In genomic region chr11:826836-827145, GRCh38 we compare ENCODE assay signal across 10 cellular contexts. TPM values are rescaled to one million over a fixed set of nuclear protein-coding genes. Genes with fewer than 3 reads are reported as not detected.
DNase-seq lines count a peak whose midpoint lies in the region; ATAC-seq and TF ChIP-seq lines count a peak whose summit lies in the region.
"Had no signal": no experiment of that assay in that cellular context is flagged by ENCODE, and none has a peak within 500 bp of the region (broad histone marks: within the 10 kb centered on the region; RNA-seq: fewer than 3 reads in every experiment).

No MANE protein-coding gene starts in this region.

- H3K27me3 ChIP-seq in BJ (ENCODE audit: control insufficient read depth, insufficient read depth, low read length) (no peaks in the 10 kb centered on the region), body of pancreas (no peaks in the 10 kb centered on the region)
- peaks cover 0 to 11% of the 10 kb centered on the region in 2 donors for H3K27me3 ChIP-seq in naive thymus-derived CD4-positive, alpha-beta T cell (ENCODE audit: control insufficient read depth in 2 of 2, insufficient read depth in 2 of 2, low read length in 2 of 2)

- H3K9me3 ChIP-seq in body of pancreas: no peaks in the 10 kb centered on the region
- no peaks in the 10 kb centered on the region for H3K9me3 ChIP-seq in naive thymus-derived CD4-positive, alpha-beta T cell (ENCODE audit: control insufficient read depth in 2 of 3, low read length in 3 of 3)

- no peak overlapping the region for H3K27ac Mint-ChIP-seq in HFFc6
- H3K27ac Mint-ChIP-seq in naive thymus-derived CD4-positive, alpha-beta T cell: peak overlapping the region in 2 of 9 donors; percentile 21 to 52

- H3K4me1 ChIP-seq in body of pancreas: peaks cover 97% of the 10 kb centered on the region
- H3K4me1 ChIP-seq in naive thymus-derived CD4-positive, alpha-beta T cell (ENCODE audit: control insufficient read depth in 2 of 2, insufficient read depth in 2 of 2, low read length in 2 of 2): peaks cover 13 to 41% of the 10 kb centered on the region in 2 donors

- intact Hi-C loops in body of pancreas (cut with DNase I): no loop called here
- intact Hi-C loops in naive thymus-derived CD4-positive, alpha-beta T cell (cut with micrococcal nuclease): loop anchor here in 1 of 2 donors (2.0 kb wide), 1 partner anchor 16 kb away; the partner anchor contains the start of genes POLR2L and TSPAN4

- H3K4me3 Mint-ChIP-seq in HFFc6: peak overlapping the region; percentile 24; the same call in 1 of the 2 replicates
- H3K4me3 Mint-ChIP-seq in naive thymus-derived CD4-positive, alpha-beta T cell: peak overlapping the region; percentile 64 to 77 (median 70)

- TF ChIP-seq CTCF in BJ (IDR thresholded peaks at IDR 0.05; ENCODE audit: insufficient read depth, low read depth, low read length): no peak
- TF ChIP-seq CTCF in HFFc6 (IDR thresholded peaks at IDR 0.05): no peak
- TF ChIP-seq CTCF in body of pancreas (IDR thresholded peaks at IDR 0.05): no peak

- H3K27ac ChIP-seq in body of pancreas: peak overlapping the region; percentile 92 to 100 (median 95)
- H3K27ac ChIP-seq in naive thymus-derived CD4-positive, alpha-beta T cell (ENCODE audit: low read depth, low read length): no peak overlapping the region

- H3K4me3 ChIP-seq in BJ (ENCODE audit: low read depth, low read length): peak overlapping the region; percentile 25
- peak overlapping the region; percentile 36 to 42 for H3K4me3 ChIP-seq in body of pancreas
- peak overlapping the region; percentile 37 for H3K4me3 ChIP-seq in naive thymus-derived CD4-positive, alpha-beta T cell (ENCODE audit: low read length)

- POLR2A ChIA-PET in BJ (lab: Charles Lee): no interaction called here
- POLR2A ChIA-PET in naive thymus-derived CD4-positive, alpha-beta T cell (lab: Charles Lee): interaction anchor here (6.7 to 7.8 kb wide), 2 partner anchors 8 to 16 kb away, joined by 32 to 79 read pairs; partner anchors contain the start of genes PNPLA2, POLR2L and TSPAN4

- no peak for DNase-seq in BJ (ENCODE audit: low read depth)
- DNase-seq in HFFc6: no peak
- no peak for DNase-seq in body of pancreas
- DNase-seq in naive thymus-derived CD4-positive, alpha-beta T cell: no peak
- DNase-seq in GM19240 (ENCODE audit: insufficient read length, low spot score): no peak
- DNase-seq in kidney tubule cell (ENCODE audit: low spot score): no peak
- DNase-seq in AML-193 (lab: John Stamatoyannopoulos, UW): no peak
- DNase-seq: NCI-H1436 treated with DMSO at 0.1 percent for 48 hours; stimulated activated CD4-positive, alpha-beta T cell treated with anti-CD3 and anti-CD28 coated beads, Interleukin-4, amount 100 ng/mL, for 4 hours had no signal

- H3K4me1 Mint-ChIP-seq in HFFc6 (ENCODE audit: low read depth): peaks cover 8% of the 10 kb centered on the region
- peaks cover 0 to 35% (median 30%) of the 10 kb centered on the region in 7 donors for H3K4me1 Mint-ChIP-seq in naive thymus-derived CD4-positive, alpha-beta T cell

- TF ChIP-seq POLR2A in body of pancreas (IDR thresholded peaks at IDR 0.05): no peak

- H3K9me3 Mint-ChIP-seq in HFFc6: no peaks in the 10 kb centered on the region
- H3K9me3 Mint-ChIP-seq in naive thymus-derived CD4-positive, alpha-beta T cell: peaks cover 0 to 3% (median 0%) of the 10 kb centered on the region in 11 donors

- CTCF ChIA-PET in BJ (lab: Yijun Ruan, JAX): no interaction called here
- CTCF ChIA-PET in naive thymus-derived CD4-positive, alpha-beta T cell (lab: Charles Lee): no interaction called here

- peaks cover 15% of the 10 kb centered on the region for H3K27me3 Mint-ChIP-seq in HFFc6 (ENCODE audit: insufficient read depth)
- peaks cover 14 to 41% (median 19%) of the 10 kb centered on the region in 5 donors for H3K27me3 Mint-ChIP-seq in naive thymus-derived CD4-positive, alpha-beta T cell

- H3K36me3 ChIP-seq in BJ (ENCODE audit: control insufficient read depth, insufficient read depth, low read length) (peaks cover 26% of the 10 kb centered on the region), body of pancreas (replicated peaks in 1 of 2; ENCODE audit: insufficient read depth in 1 of 2, low read depth in 2 of 2) (peaks cover 0 to 2% of the 10 kb centered on the region in 2 donors)
- peaks cover 0 to 34% (median 0%) of the 10 kb centered on the region in 3 experiments for H3K36me3 ChIP-seq in naive thymus-derived CD4-positive, alpha-beta T cell (ENCODE audit: control insufficient read depth in 2 of 3, insufficient read depth in 3 of 3, low read length in 3 of 3)

- ATAC-seq in body of pancreas (peak; percentile 2), GM19328 (IDR thresholded peaks at IDR 0.05; ENCODE audit: unreplicated experiment) (no peak)
- ATAC-seq in naive thymus-derived CD4-positive, alpha-beta T cell: peak; percentile 10

- WGBS in body of pancreas, 2 donors: 0% methylated on average over 10 to 22 of the region's 22 CpGs

- peaks cover 6% of the 10 kb centered on the region; the same call in 1 of the 2 replicates for H3K36me3 Mint-ChIP-seq in HFFc6 (ENCODE audit: low read depth)
- peaks cover 0 to 9% (median 3%) of the 10 kb centered on the region in 5 donors for H3K36me3 Mint-ChIP-seq in naive thymus-derived CD4-positive, alpha-beta T cell

RNA-seq across cellular contexts. Expression of gene CRACR2B, which starts 0.9 kb away (rescaled TPM):
- polyA plus RNA-seq in BJ (2011; rRNA removed): 0.16 and 0.18 TPM in 2 replicates
- not detected in 2 replicates for polyA minus RNA-seq in BJ (2011; rRNA and poly(A)+ RNA removed)
- 1 to 10 TPM in 4 of 6 experiments, under 1 TPM in 2; 0.63 to 2.2 (median 1.2) TPM for total RNA-seq in HFFc6 (2021; fragmentation: NEBNext Ultra II Directional; extraction: Animal tissue kit (Norgen Biotek cat#: 25700))
- total RNA-seq in body of pancreas: 100 to 1,000 TPM; 134 to 368 TPM
- 1 to 10 TPM in 3 of 5 experiments, under 1 TPM in 1, not detected in 1; 0.62 to 3.9 (median 2.0) TPM for total RNA-seq in naive thymus-derived CD4-positive, alpha-beta T cell
- not detected for polyA plus RNA-seq in naive thymus-derived CD4-positive, alpha-beta T cell

RNA-seq across cellular contexts. Expression of gene CD151, which starts 6.0 kb away (rescaled TPM):
- polyA plus RNA-seq in BJ (2011; rRNA removed): 1,448 and 2,262 TPM in 2 replicates
- 434 and 704 TPM in 2 replicates for polyA minus RNA-seq in BJ (2011; rRNA and poly(A)+ RNA removed)
- 1,000 to 10,000 TPM in 1 of 6 experiments, 100 to 1,000 TPM in 5; 719 to 1,001 (median 755) TPM for total RNA-seq in HFFc6 (2021; fragmentation: NEBNext Ultra II Directional; extraction: Animal tissue kit (Norgen Biotek cat#: 25700))
- 100 to 1,000 TPM; 152 to 282 TPM for total RNA-seq in body of pancreas
- total RNA-seq in naive thymus-derived CD4-positive, alpha-beta T cell: 10 to 100 TPM in 3 of 5 experiments, 1 to 10 TPM in 2; 6.6 to 62.9 (median 18.5) TPM
- polyA plus RNA-seq in naive thymus-derived CD4-positive, alpha-beta T cell: 1 to 10 TPM; 4.0 to 7.2 TPM

RNA-seq across cellular contexts. Expression of gene PNPLA2, which starts 8.1 kb away (rescaled TPM):
- 32.0 and 53.1 TPM in 2 replicates for polyA plus RNA-seq in BJ (2011; rRNA removed)
- polyA minus RNA-seq in BJ (2011; rRNA and poly(A)+ RNA removed): 53.3 and 57.3 TPM in 2 replicates
- total RNA-seq in HFFc6 (2021; fragmentation: NEBNext Ultra II Directional; extraction: Animal tissue kit (Norgen Biotek cat#: 25700)): 100 to 1,000 TPM; 103 to 148 (median 130) TPM
- 100 to 1,000 TPM in 1 of 2 donors, 10 to 100 TPM in 1; 72.1 to 351 TPM for total RNA-seq in body of pancreas
- total RNA-seq in naive thymus-derived CD4-positive, alpha-beta T cell: 100 to 1,000 TPM in 4 of 5 experiments, 10 to 100 TPM in 1; 60.1 to 237 (median 205) TPM
- 10 to 100 TPM; 26.0 to 40.4 TPM for polyA plus RNA-seq in naive thymus-derived CD4-positive, alpha-beta T cell

RNA-seq across cellular contexts. Expression of gene POLR2L, which starts 15.5 kb away (rescaled TPM):
- 308 and 734 TPM in 2 replicates for polyA plus RNA-seq in BJ (2011; rRNA removed)
- 123 and 136 TPM in 2 replicates for polyA minus RNA-seq in BJ (2011; rRNA and poly(A)+ RNA removed)
- total RNA-seq in HFFc6 (2021; fragmentation: NEBNext Ultra II Directional; extraction: Animal tissue kit (Norgen Biotek cat#: 25700)): 100 to 1,000 TPM; 439 to 504 (median 478) TPM
- 10 to 100 TPM; 33.5 to 83.4 TPM for total RNA-seq in body of pancreas
- total RNA-seq in naive thymus-derived CD4-positive, alpha-beta T cell: 10 to 100 TPM; 31.2 to 93.3 (median 44.9) TPM
- polyA plus RNA-seq in naive thymus-derived CD4-positive, alpha-beta T cell: 10 to 100 TPM; 55.9 to 83.1 TPM

RNA-seq across cellular contexts. Expression of gene TSPAN4, which starts 15.9 kb away (rescaled TPM):
- polyA plus RNA-seq in BJ (2011; rRNA removed): 145 and 295 TPM in 2 replicates
- polyA minus RNA-seq in BJ (2011; rRNA and poly(A)+ RNA removed): 51.8 and 70.2 TPM in 2 replicates
- total RNA-seq in HFFc6 (2021; fragmentation: NEBNext Ultra II Directional; extraction: Animal tissue kit (Norgen Biotek cat#: 25700)): 100 to 1,000 TPM; 193 to 267 (median 212) TPM
- 10 to 100 TPM; 44.9 to 87.7 TPM for total RNA-seq in body of pancreas
- 10 to 100 TPM in 1 of 5 experiments, 1 to 10 TPM in 4; 4.8 to 12.6 (median 6.6) TPM for total RNA-seq in naive thymus-derived CD4-positive, alpha-beta T cell
- polyA plus RNA-seq in naive thymus-derived CD4-positive, alpha-beta T cell: 1 to 10 TPM; 4.1 to 4.7 TPM

Comparison
In these comparisons a context has a peak if more than half of its experiments do, and no peak if none do; other contexts are left out.
1. RNA of gene CRACR2B, which starts 0.9 kb away (total RNA-seq): 134 to 368 TPM in body of pancreas; 0.63 to 2.2 TPM in HFFc6 and 0.62 to 3.9 TPM in naive thymus-derived CD4-positive, alpha-beta T cell; every median in the first group is over 10 times any median in the second.
2. Peak in every context shown above with its lines, with median percentiles within 50 percentile points of each other: H3K4me3 ChIP-seq.